30 cellular contexts compared by ENCODE assay signal in the genomic region with DNA sequence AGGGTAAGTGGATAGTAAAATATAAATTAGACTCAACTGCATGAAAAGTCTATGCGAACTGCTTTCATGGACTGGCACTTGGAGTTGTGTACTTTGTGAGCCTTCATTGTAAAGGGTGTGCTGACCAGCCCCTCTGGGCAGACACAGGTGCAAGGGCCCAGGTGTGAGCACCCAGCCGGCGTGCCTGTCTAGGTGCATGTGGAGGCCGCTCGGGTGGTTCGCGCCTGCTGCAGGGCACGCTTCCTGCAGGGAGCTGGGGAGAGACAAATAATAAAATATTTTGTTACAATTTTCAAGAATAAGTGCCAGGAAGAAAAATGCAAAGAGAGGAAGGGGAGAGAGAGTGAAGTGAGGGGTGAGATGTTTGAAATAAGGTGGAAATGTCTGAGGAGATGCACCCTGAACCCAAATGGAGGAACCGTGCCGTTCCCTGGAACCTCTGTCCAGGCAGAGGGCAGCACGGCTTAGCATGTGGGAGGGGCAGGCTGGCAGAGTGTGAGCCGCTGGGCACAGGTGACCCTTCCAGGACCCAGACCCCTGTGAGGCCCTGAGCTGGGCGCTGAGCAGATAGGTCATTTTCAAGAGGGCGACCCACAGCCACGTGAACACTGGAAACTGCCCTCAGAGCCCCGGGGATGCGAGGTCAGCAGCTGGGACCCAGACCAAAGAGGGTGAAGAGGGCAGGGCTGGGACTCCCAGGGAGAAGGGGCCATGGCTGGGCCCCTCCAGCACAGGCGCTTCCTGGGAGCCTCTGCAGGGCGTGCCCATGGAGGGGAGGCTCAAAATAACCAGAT.
"Had no signal": no experiment of that assay in that cellular context is flagged by ENCODE, and none has a peak within 500 bp of the region (broad histone marks: within the 10 kb centered on the region; RNA-seq: fewer than 3 reads in every experiment).

No MANE protein-coding gene starts in this region.

- H3K27me3 ChIP-seq: ascending aorta, cardiac muscle cell, SJCRH30 had no signal

- H3K36me3 ChIP-seq: cardiac muscle cell, SJCRH30 had no signal

- ATAC-seq: activated CD4-positive, alpha-beta T cell treated with anti-CD3 and anti-CD28 coated beads for 36 hours; activated CD4-positive, CD25-positive, alpha-beta regulatory T cell treated with anti-CD3 and anti-CD28 coated beads, Interleukin-2, amount 50 U/mL, for 24 hours; activated CD8-positive, alpha-beta memory T cell treated with anti-CD3 and anti-CD28 coated beads, Interleukin-2, amount 10 ng/mL, durations not matched to agents 7 days and 5 days; WTC11 had no signal

- H3K4me3 Mint-ChIP-seq: activated CD4-positive, alpha-beta memory T cell treated with anti-CD3 and anti-CD28 coated beads, Interleukin-2, amount 10 ng/mL, durations not matched to agents 7 days and 5 days; activated CD4-positive, alpha-beta T cell treated with anti-CD3 and anti-CD28 coated beads for 36 hours; activated CD8-positive, alpha-beta memory T cell treated with anti-CD3 and anti-CD28 coated beads, Interleukin-2, amount 10 ng/mL, durations not matched to agents 7 days and 5 days; activated naive CD4-positive, alpha-beta T cell treated with anti-CD3 and anti-CD28 coated beads, Interleukin-2, amount 50 U/mL, for 24 hours; activated naive CD8-positive, alpha-beta T cell treated with anti-CD3 and anti-CD28 coated beads, Interleukin-2, amount 10 ng/mL, durations not matched to agents 7 days and 5 days; T-helper 1 cell treated with Interleukin-12 subunit alpha and Interleukin-12 subunit beta and Interleukin-4 antibody, amounts not matched to agents 30 μg/mL and 1 μg/mL, for 36 hours; T-helper 2 cell treated with Interferon-gamma antibody and Interleukin-4, amounts not matched to agents 5 μg/mL and 100 μg/mL, for 36 hours; WTC11 had no signal

- H3K9me3 ChIP-seq: ascending aorta, SJCRH30 had no signal

- FAIRE-seq: TTC549 had no signal

- H3K36me3 Mint-ChIP-seq: activated CD8-positive, alpha-beta memory T cell treated with anti-CD3 and anti-CD28 coated beads, Interleukin-2, amount 10 ng/mL, durations not matched to agents 7 days and 5 days had no signal

- H3K27me3 Mint-ChIP-seq: activated CD4-positive, alpha-beta memory T cell treated with anti-CD3 and anti-CD28 coated beads, Interleukin-2, amount 10 ng/mL, durations not matched to agents 7 days and 5 days; activated CD4-positive, alpha-beta T cell treated with anti-CD3 and anti-CD28 coated beads for 36 hours; activated CD8-positive, alpha-beta memory T cell treated with anti-CD3 and anti-CD28 coated beads, Interleukin-2, amount 10 ng/mL, durations not matched to agents 7 days and 5 days; activated naive CD4-positive, alpha-beta T cell treated with anti-CD3 and anti-CD28 coated beads, Interleukin-2, amount 50 U/mL, for 24 hours; activated naive CD8-positive, alpha-beta T cell treated with anti-CD3 and anti-CD28 coated beads, Interleukin-2, amount 10 ng/mL, durations not matched to agents 7 days and 5 days had no signal

- H3K27ac ChIP-seq: ascending aorta, cardiac muscle cell, SJCRH30, SK-N-MC had no signal

- H3K4me1 ChIP-seq: ascending aorta, SJCRH30 had no signal

- H3K4me1 Mint-ChIP-seq: activated CD4-positive, alpha-beta memory T cell treated with anti-CD3 and anti-CD28 coated beads, Interleukin-2, amount 10 ng/mL, durations not matched to agents 7 days and 5 days; activated CD4-positive, alpha-beta T cell treated with anti-CD3 and anti-CD28 coated beads for 36 hours; activated CD8-positive, alpha-beta memory T cell treated with anti-CD3 and anti-CD28 coated beads, Interleukin-2, amount 10 ng/mL, durations not matched to agents 7 days and 5 days; activated naive CD4-positive, alpha-beta T cell treated with anti-CD3 and anti-CD28 coated beads, Interleukin-2, amount 50 U/mL, for 24 hours; activated naive CD8-positive, alpha-beta T cell treated with anti-CD3 and anti-CD28 coated beads, Interleukin-2, amount 10 ng/mL, durations not matched to agents 7 days and 5 days had no signal

- DNase-seq: activated CD4-positive, alpha-beta memory T cell treated with anti-CD3 and anti-CD28 coated beads, Interleukin-2, amount 10 ng/mL, durations not matched to agents 7 days and 5 days; activated CD4-positive, alpha-beta T cell treated with anti-CD3 and anti-CD28 coated beads for 36 hours; activated CD4-positive, alpha-beta T cell treated with anti-CD3 and anti-CD28 coated beads, Interleukin-2, amount 50 U/mL, for 1 hour; activated CD8-positive, alpha-beta memory T cell treated with anti-CD3 and anti-CD28 coated beads for 24 hours; activated CD8-positive, alpha-beta memory T cell treated with anti-CD3 and anti-CD28 coated beads, Interleukin-2, amount 10 ng/mL, durations not matched to agents 7 days and 5 days; activated CD8-positive, alpha-beta memory T cell treated with anti-CD3 and anti-CD28 coated beads, Interleukin-2, amount 50 U/mL, for 48 hours; activated gamma-delta T cell; activated naive CD4-positive, alpha-beta T cell treated with Interleukin-2 at 50 U/mL for 16 hours; activated naive CD8-positive, alpha-beta T cell treated with anti-CD3 and anti-CD28 coated beads, Interleukin-2, amount 10 ng/mL, durations not matched to agents 7 days and 5 days; amygdala; Karpas-422; KBM-7; NCI-H1105; NCI-H1436; NCI-H1694; NCI-H1930; NCI-H510A; NCI-H526 treated with DMSO at 0.1 percent for 48 hours; SHP77; SJCRH30 had no signal

- H3K4me3 ChIP-seq: ascending aorta, cardiac muscle cell, SJCRH30, SK-N-MC had no signal

- H3K27ac Mint-ChIP-seq: activated CD4-positive, alpha-beta memory T cell treated with anti-CD3 and anti-CD28 coated beads, Interleukin-2, amount 10 ng/mL, durations not matched to agents 7 days and 5 days; activated CD4-positive, alpha-beta T cell treated with anti-CD3 and anti-CD28 coated beads for 36 hours; activated CD8-positive, alpha-beta memory T cell treated with anti-CD3 and anti-CD28 coated beads, Interleukin-2, amount 10 ng/mL, durations not matched to agents 7 days and 5 days; activated naive CD4-positive, alpha-beta T cell treated with anti-CD3 and anti-CD28 coated beads, Interleukin-2, amount 50 U/mL, for 24 hours; activated naive CD8-positive, alpha-beta T cell treated with anti-CD3 and anti-CD28 coated beads, Interleukin-2, amount 10 ng/mL, durations not matched to agents 7 days and 5 days; activated T-helper 2 cell treated with anti-CD3 and anti-CD28 coated beads, Interferon-gamma antibody, Interleukin-2, Interleukin-4, amounts not matched to agents 10 μg/mL and 5 μg/mL and 100 μg/mL, durations not matched to agents 14 hours and 24 hours and 36 hours; T-helper 1 cell treated with Interleukin-12 subunit alpha and Interleukin-12 subunit beta and Interleukin-4 antibody, amounts not matched to agents 30 μg/mL and 1 μg/mL, for 36 hours; T-helper 2 cell treated with Interferon-gamma antibody and Interleukin-4, amounts not matched to agents 5 μg/mL and 100 μg/mL, for 36 hours; WTC11 had no signal

- H3K9me3 Mint-ChIP-seq: activated CD4-positive, alpha-beta memory T cell treated with anti-CD3 and anti-CD28 coated beads, Interleukin-2, amount 10 ng/mL, durations not matched to agents 7 days and 5 days; activated naive CD4-positive, alpha-beta T cell treated with anti-CD3 and anti-CD28 coated beads, Interleukin-2, amount 50 U/mL, for 24 hours; activated naive CD8-positive, alpha-beta T cell treated with anti-CD3 and anti-CD28 coated beads, Interleukin-2, amount 10 ng/mL, durations not matched to agents 7 days and 5 days; activated T-helper 2 cell treated with anti-CD3 and anti-CD28 coated beads, Interferon-gamma antibody, Interleukin-2, Interleukin-4, amounts not matched to agents 10 μg/mL and 5 μg/mL and 100 μg/mL, durations not matched to agents 14 hours and 24 hours and 36 hours; T-helper 1 cell treated with Interleukin-12 subunit alpha and Interleukin-12 subunit beta and Interleukin-4 antibody, amounts not matched to agents 30 μg/mL and 1 μg/mL, for 36 hours; T-helper 2 cell treated with Interferon-gamma antibody and Interleukin-4, amounts not matched to agents 5 μg/mL and 100 μg/mL, for 36 hours; WTC11 had no signal
